1 cellular context compared by ENCODE assay signal in genomic region chr20:49713779-49714712, GRCh38.
A peak's percentile ranks its signal among the peaks of the same experiment; 100 is the strongest.
TF ChIP-seq lines count a peak whose summit lies in the region.

B4GALT5 (minus strand) TSS chr20:49713878; CDS start chr20:49713690, 188 bp downstream.

TF ChIP-seq in HepG2, 621 proteins besides CTCF, POLR2A, EP300 and RAD21 (continued from another document and continues in another):
- TF ChIP-seq, protein P1, sequence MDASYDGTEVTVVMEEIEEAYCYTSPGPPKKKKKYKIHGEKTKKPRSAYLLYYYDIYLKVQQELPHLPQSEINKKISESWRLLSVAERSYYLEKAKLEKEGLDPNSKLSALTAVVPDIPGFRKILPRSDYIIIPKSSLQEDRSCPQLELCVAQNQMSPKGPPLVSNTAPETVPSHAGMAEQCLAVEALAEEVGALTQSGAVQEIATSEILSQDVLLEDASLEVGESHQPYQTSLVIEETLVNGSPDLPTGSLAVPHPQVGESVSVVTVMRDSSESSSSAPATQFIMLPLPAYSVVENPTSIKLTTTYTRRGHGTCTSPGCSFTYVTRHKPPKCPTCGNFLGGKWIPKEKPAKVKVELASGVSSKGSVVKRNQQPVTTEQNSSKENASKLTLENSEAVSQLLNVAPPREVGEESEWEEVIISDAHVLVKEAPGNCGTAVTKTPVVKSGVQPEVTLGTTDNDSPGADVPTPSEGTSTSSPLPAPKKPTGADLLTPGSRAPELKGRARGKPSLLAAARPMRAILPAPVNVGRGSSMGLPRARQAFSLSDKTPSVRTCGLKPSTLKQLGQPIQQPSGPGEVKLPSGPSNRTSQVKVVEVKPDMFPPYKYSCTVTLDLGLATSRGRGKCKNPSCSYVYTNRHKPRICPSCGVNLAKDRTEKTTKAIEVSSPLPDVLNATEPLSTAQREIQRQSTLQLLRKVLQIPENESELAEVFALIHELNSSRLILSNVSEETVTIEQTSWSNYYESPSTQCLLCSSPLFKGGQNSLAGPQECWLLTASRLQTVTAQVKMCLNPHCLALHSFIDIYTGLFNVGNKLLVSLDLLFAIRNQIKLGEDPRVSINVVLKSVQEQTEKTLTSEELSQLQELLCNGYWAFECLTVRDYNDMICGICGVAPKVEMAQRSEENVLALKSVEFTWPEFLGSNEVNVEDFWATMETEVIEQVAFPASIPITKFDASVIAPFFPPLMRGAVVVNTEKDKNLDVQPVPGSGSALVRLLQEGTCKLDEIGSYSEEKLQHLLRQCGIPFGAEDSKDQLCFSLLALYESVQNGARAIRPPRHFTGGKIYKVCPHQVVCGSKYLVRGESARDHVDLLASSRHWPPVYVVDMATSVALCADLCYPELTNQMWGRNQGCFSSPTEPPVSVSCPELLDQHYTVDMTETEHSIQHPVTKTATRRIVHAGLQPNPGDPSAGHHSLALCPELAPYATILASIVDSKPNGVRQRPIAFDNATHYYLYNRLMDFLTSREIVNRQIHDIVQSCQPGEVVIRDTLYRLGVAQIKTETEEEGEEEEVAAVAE (CRISPR knock-in tag; IDR thresholded peaks at IDR 0.05; ENCODE audit: borderline replicate concordance), result no peak
- no peak for TF ChIP-seq ZNF235 (CRISPR knock-in tag; IDR thresholded peaks at IDR 0.05; ENCODE audit: borderline replicate concordance)
- TF ChIP-seq E2F2 (CRISPR knock-in tag; IDR thresholded peaks at IDR 0.05; ENCODE audit: borderline replicate concordance), result peak; percentile 66; the same call in 1 of the 2 replicates
- TF ChIP-seq ZNF761 (CRISPR knock-in tag; conservative IDR thresholded peaks at IDR 0.05), result peak; percentile 53; the same call in 1 of the 2 replicates
- TF ChIP-seq IKZF1 (IDR thresholded peaks at IDR 0.05), result no peak
- TF ChIP-seq ZFP36L1 (CRISPR knock-in tag; IDR thresholded peaks at IDR 0.05), result 0 out of 2 replicates have a peak, but pooled peaks have one; percentile 74
- TF ChIP-seq ZNF160 (CRISPR knock-in tag; IDR thresholded peaks at IDR 0.05), result no peak
- no peak; the same call in 1 of the 2 replicates for TF ChIP-seq MEIS1 (CRISPR knock-in tag; IDR thresholded peaks at IDR 0.05; ENCODE audit: borderline replicate concordance)
- TF ChIP-seq, protein P2, sequence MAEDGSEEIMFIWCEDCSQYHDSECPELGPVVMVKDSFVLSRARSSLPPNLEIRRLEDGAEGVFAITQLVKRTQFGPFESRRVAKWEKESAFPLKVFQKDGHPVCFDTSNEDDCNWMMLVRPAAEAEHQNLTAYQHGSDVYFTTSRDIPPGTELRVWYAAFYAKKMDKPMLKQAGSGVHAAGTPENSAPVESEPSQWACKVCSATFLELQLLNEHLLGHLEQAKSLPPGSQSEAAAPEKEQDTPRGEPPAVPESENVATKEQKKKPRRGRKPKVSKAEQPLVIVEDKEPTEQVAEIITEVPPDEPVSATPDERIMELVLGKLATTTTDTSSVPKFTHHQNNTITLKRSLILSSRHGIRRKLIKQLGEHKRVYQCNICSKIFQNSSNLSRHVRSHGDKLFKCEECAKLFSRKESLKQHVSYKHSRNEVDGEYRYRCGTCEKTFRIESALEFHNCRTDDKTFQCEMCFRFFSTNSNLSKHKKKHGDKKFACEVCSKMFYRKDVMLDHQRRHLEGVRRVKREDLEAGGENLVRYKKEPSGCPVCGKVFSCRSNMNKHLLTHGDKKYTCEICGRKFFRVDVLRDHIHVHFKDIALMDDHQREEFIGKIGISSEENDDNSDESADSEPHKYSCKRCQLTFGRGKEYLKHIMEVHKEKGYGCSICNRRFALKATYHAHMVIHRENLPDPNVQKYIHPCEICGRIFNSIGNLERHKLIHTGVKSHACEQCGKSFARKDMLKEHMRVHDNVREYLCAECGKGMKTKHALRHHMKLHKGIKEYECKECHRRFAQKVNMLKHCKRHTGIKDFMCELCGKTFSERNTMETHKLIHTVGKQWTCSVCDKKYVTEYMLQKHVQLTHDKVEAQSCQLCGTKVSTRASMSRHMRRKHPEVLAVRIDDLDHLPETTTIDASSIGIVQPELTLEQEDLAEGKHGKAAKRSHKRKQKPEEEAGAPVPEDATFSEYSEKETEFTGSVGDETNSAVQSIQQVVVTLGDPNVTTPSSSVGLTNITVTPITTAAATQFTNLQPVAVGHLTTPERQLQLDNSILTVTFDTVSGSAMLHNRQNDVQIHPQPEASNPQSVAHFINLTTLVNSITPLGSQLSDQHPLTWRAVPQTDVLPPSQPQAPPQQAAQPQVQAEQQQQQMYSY (CRISPR knock-in tag; IDR thresholded peaks at IDR 0.05), result no peak
- TF ChIP-seq ZNF629 (CRISPR knock-in tag; conservative IDR thresholded peaks at IDR 0.05), result 0 out of 2 replicates have a peak, but pooled peaks have one; percentile 19
- TF ChIP-seq ZNF691 (CRISPR knock-in tag; IDR thresholded peaks at IDR 0.05; ENCODE audit: borderline replicate concordance, low read depth), result peak; percentile 63; the same call in 1 of the 2 replicates
- peak; percentile 29; the same call in 1 of the 2 replicates for TF ChIP-seq ZNF598 (CRISPR knock-in tag; IDR thresholded peaks at IDR 0.05; ENCODE audit: borderline replicate concordance)
- no peak for TF ChIP-seq ZNF510 (CRISPR knock-in tag; IDR thresholded peaks at IDR 0.05; ENCODE audit: low read depth)
- no peak for TF ChIP-seq ZNF484 (CRISPR knock-in tag; IDR thresholded peaks at IDR 0.05; ENCODE audit: borderline replicate concordance, low read depth)
- no peak for TF ChIP-seq MTA3 (CRISPR knock-in tag; IDR thresholded peaks at IDR 0.05)
- TF ChIP-seq KLF11 (CRISPR knock-in tag; IDR thresholded peaks at IDR 0.05), result no peak
- TF ChIP-seq ZFP41 (CRISPR knock-in tag; IDR thresholded peaks at IDR 0.05; ENCODE audit: borderline replicate concordance), result no peak
- TF ChIP-seq ZNF720 (CRISPR knock-in tag; IDR thresholded peaks at IDR 0.05), result no peak
- TF ChIP-seq CSRNP1 (CRISPR knock-in tag; IDR thresholded peaks at IDR 0.05), result peak; percentile 75
- TF ChIP-seq MTF1 (CRISPR knock-in tag; IDR thresholded peaks at IDR 0.05), result no peak
- TF ChIP-seq ZNF501 (CRISPR knock-in tag; IDR thresholded peaks at IDR 0.05), result peak; percentile 64
- TF ChIP-seq ZNF660 (CRISPR knock-in tag; IDR thresholded peaks at IDR 0.05; ENCODE audit: borderline replicate concordance, low read depth), result no peak
- TF ChIP-seq, protein P3, sequence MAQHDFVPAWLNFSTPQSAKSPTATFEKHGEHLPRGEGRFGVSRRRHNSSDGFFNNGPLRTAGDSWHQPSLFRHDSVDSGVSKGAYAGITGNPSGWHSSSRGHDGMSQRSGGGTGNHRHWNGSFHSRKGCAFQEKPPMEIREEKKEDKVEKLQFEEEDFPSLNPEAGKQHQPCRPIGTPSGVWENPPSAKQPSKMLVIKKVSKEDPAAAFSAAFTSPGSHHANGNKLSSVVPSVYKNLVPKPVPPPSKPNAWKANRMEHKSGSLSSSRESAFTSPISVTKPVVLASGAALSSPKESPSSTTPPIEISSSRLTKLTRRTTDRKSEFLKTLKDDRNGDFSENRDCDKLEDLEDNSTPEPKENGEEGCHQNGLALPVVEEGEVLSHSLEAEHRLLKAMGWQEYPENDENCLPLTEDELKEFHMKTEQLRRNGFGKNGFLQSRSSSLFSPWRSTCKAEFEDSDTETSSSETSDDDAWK (CRISPR knock-in tag; IDR thresholded peaks at IDR 0.05), result no peak
- no peak for TF ChIP-seq CREM (IDR thresholded peaks at IDR 0.05)
- no peak for TF ChIP-seq CREM (CRISPR knock-in tag; IDR thresholded peaks at IDR 0.05)
- TF ChIP-seq ZFAT (CRISPR knock-in tag; conservative IDR thresholded peaks at IDR 0.05), result 0 out of 2 replicates have a peak, but pooled peaks have one; percentile 11
- no peak; the same call in 1 of the 2 replicates for TF ChIP-seq ZNF281 (CRISPR knock-in tag; IDR thresholded peaks at IDR 0.05; ENCODE audit: borderline replicate concordance)
- no peak; the same call in 1 of the 2 replicates for TF ChIP-seq MIER3 (CRISPR knock-in tag; IDR thresholded peaks at IDR 0.05; ENCODE audit: borderline replicate concordance)
